Comparison of ENCODE assay signal across 16 cellular contexts in the genomic region with DNA sequence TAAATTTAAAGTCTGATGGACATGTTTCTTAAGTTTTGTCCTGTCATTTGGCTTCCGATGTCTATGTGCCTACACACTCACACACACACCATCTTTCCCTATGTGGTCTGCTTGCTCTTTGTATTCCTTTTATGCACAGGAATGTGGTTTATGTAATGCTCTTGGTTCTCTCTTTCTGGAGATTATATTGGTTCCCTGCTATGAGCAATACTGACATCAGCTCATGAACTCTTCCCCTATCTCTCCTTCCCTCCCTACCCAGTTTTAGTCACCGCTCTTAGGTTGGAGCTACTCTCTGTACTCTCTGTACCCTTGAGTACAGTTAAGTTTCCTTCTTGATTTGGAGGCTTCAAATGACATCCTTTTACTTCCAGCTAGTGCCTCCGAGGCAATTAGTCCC.
DNase-seq lines count a peak whose midpoint lies in the region; ATAC-seq, FAIRE-seq and TF ChIP-seq lines count a peak whose summit lies in the region.
"Had no signal": no experiment of that assay in that cellular context is flagged by ENCODE, and none has a peak within 500 bp of the region (broad histone marks: within the 10 kb centered on the region; RNA-seq: fewer than 3 reads in every experiment).

No MANE protein-coding gene starts in this region.

- no peaks in the 10 kb centered on the region for H3K79me2 ChIP-seq in neural progenitor cell (ENCODE audit: low read depth)

- TF ChIP-seq CTCF in epithelial cell of esophagus (IDR thresholded peaks at IDR 0.05; ENCODE audit: insufficient read depth, low read depth, low read length, missing control alignments): no peak
- no peak for TF ChIP-seq CTCF in neural progenitor cell (IDR thresholded peaks at IDR 0.05)

- DNase-seq in EL (peak; percentile 77), RCC 7860 (ENCODE audit: low spot score) (peak; percentile 92), epithelial cell of esophagus (ENCODE audit: low read depth) (peak; percentile 83), neural progenitor cell (ENCODE audit: low spot score) (no peak), posterior cingulate gyrus (no peak)
- DNase-seq: activated CD8-positive, alpha-beta memory T cell treated with anti-CD3 and anti-CD28 coated beads, Interleukin-2, amount 50 U/mL, for 48 hours; activated naive CD8-positive, alpha-beta T cell treated with anti-CD3 and anti-CD28 coated beads for 36 hours; retina; SJCRH30; stimulated activated naive CD8-positive, alpha-beta T cell treated with anti-CD3 and anti-CD28 coated beads, Interleukin-15, amount 100 ng/mL, for 72 hours had no signal

- no peaks in the 10 kb centered on the region for H3K27me3 ChIP-seq in neural progenitor cell
- H3K27me3 ChIP-seq: SJCRH30 had no signal

- H3K36me3 ChIP-seq in neural progenitor cell: no peaks in the 10 kb centered on the region
- H3K36me3 ChIP-seq: SJCRH30 had no signal

- no peak overlapping the region for H3K9ac ChIP-seq in neural progenitor cell

- peaks cover 14% of the 10 kb centered on the region for H3K9me3 ChIP-seq in neural progenitor cell (ENCODE audit: low read depth)

- no peak overlapping the region for H3K27ac ChIP-seq in neural progenitor cell
- H3K27ac ChIP-seq: SJCRH30, VCaP had no signal

- intact Hi-C loops in posterior cingulate gyrus (cut with DNase I): no loop called here

- H3K4me3 ChIP-seq in epithelial cell of esophagus (ENCODE audit: low read length) (no peak overlapping the region), neural progenitor cell (no peak overlapping the region)
- H3K4me3 ChIP-seq: GM23338, SJCRH30 had no signal

- FAIRE-seq in RCC 7860 (lab: Jason Lieb, UNC): peak; percentile 85
- FAIRE-seq: colon had no signal

- H3K9me3 Mint-ChIP-seq in neural progenitor cell: peaks cover 17% of the 10 kb centered on the region

- H3K27me3 Mint-ChIP-seq in neural progenitor cell (ENCODE audit: insufficient read depth, low read depth): peaks cover 2% of the 10 kb centered on the region

- H3F3A ChIP-seq in neural progenitor cell (ENCODE audit: low read depth): no peaks in the 10 kb centered on the region

- ATAC-seq in HG03280 (IDR thresholded peaks at IDR 0.05; ENCODE audit: unreplicated experiment) (no peak), HG03378 (IDR thresholded peaks at IDR 0.05; ENCODE audit: unreplicated experiment) (no peak), HG03108 (IDR thresholded peaks at IDR 0.05; ENCODE audit: unreplicated experiment) (no peak)
- ATAC-seq: GM23338; stimulated activated naive CD8-positive, alpha-beta T cell treated with anti-CD3 and anti-CD28 coated beads, Interleukin-15, amount 100 ng/mL, for 72 hours had no signal

- peaks cover 6% of the 10 kb centered on the region for H3K4me1 Mint-ChIP-seq in neural progenitor cell
- H3K4me1 Mint-ChIP-seq: activated naive CD8-positive, alpha-beta T cell treated with anti-CD3 and anti-CD28 coated beads for 36 hours; GM23338; stimulated activated naive CD8-positive, alpha-beta T cell treated with anti-CD3 and anti-CD28 coated beads, Interleukin-15, amount 100 ng/mL, for 72 hours had no signal

- H3K4me2 ChIP-seq in neural progenitor cell: no peak overlapping the region
- H3K4me2 ChIP-seq: GM23338 had no signal

- peak overlapping the region; percentile 0 for H2AFZ ChIP-seq in neural progenitor cell (replicated peaks)
- H2AFZ ChIP-seq: GM23338 had no signal

- H3K27ac Mint-ChIP-seq in neural progenitor cell: no peak overlapping the region
- H3K27ac Mint-ChIP-seq: activated naive CD8-positive, alpha-beta T cell treated with anti-CD3 and anti-CD28 coated beads for 36 hours; GM23338; stimulated activated naive CD8-positive, alpha-beta T cell treated with anti-CD3 and anti-CD28 coated beads, Interleukin-15, amount 100 ng/mL, for 72 hours had no signal

- no peaks in the 10 kb centered on the region for H3K4me1 ChIP-seq in neural progenitor cell
- H3K4me1 ChIP-seq: SJCRH30 had no signal

- no peaks in the 10 kb centered on the region for H4K20me1 ChIP-seq in neural progenitor cell (ENCODE audit: low read depth)

- H3K36me3 Mint-ChIP-seq in neural progenitor cell: no peaks in the 10 kb centered on the region

- no peak overlapping the region for H3K4me3 Mint-ChIP-seq in neural progenitor cell
- H3K4me3 Mint-ChIP-seq: activated naive CD8-positive, alpha-beta T cell treated with anti-CD3 and anti-CD28 coated beads for 36 hours; GM23338; stimulated activated naive CD8-positive, alpha-beta T cell treated with anti-CD3 and anti-CD28 coated beads, Interleukin-15, amount 100 ng/mL, for 72 hours had no signal

Comparison
In these comparisons a context has a peak if more than half of its experiments do, and no peak if none do; other contexts are left out.
1. DNase-seq: peak in EL (single experiment), RCC 7860 (single experiment) and epithelial cell of esophagus (single experiment); none in neural progenitor cell (single experiment) and posterior cingulate gyrus (0 of 10).